Comparison of ENCODE assay signal across 1 cellular context in the genomic region with DNA sequence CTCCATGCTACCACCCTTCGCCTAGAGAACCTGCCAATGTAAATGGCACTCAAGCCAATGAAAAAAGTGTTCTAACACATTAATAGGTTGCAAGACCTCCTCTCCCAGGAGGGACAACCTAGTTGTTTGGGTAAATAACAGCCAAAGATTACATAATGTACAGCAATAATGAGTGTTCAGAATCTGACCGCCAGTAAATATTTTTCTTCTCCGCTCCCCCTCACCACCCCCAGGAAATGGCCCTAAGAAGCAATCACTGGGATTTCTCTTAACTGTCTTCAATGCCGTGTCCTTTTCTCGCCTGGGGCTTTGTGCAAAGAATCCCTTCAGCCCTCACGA.
TF ChIP-seq lines count a peak whose summit lies in the region.

No MANE protein-coding gene starts in this region.

TF ChIP-seq in WTC11, 78 proteins besides CTCF, POLR2A, EP300 and RAD21 (continued from another document):
- no peak for TF ChIP-seq PREB (CRISPR knock-in tag; IDR thresholded peaks at IDR 0.05; ENCODE audit: borderline replicate concordance)
- TF ChIP-seq, protein P1, sequence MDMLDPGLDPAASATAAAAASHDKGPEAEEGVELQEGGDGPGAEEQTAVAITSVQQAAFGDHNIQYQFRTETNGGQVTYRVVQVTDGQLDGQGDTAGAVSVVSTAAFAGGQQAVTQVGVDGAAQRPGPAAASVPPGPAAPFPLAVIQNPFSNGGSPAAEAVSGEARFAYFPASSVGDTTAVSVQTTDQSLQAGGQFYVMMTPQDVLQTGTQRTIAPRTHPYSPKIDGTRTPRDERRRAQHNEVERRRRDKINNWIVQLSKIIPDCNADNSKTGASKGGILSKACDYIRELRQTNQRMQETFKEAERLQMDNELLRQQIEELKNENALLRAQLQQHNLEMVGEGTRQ (CRISPR knock-in tag; IDR thresholded peaks at IDR 0.05) = no peak
- TF ChIP-seq, protein P2, sequence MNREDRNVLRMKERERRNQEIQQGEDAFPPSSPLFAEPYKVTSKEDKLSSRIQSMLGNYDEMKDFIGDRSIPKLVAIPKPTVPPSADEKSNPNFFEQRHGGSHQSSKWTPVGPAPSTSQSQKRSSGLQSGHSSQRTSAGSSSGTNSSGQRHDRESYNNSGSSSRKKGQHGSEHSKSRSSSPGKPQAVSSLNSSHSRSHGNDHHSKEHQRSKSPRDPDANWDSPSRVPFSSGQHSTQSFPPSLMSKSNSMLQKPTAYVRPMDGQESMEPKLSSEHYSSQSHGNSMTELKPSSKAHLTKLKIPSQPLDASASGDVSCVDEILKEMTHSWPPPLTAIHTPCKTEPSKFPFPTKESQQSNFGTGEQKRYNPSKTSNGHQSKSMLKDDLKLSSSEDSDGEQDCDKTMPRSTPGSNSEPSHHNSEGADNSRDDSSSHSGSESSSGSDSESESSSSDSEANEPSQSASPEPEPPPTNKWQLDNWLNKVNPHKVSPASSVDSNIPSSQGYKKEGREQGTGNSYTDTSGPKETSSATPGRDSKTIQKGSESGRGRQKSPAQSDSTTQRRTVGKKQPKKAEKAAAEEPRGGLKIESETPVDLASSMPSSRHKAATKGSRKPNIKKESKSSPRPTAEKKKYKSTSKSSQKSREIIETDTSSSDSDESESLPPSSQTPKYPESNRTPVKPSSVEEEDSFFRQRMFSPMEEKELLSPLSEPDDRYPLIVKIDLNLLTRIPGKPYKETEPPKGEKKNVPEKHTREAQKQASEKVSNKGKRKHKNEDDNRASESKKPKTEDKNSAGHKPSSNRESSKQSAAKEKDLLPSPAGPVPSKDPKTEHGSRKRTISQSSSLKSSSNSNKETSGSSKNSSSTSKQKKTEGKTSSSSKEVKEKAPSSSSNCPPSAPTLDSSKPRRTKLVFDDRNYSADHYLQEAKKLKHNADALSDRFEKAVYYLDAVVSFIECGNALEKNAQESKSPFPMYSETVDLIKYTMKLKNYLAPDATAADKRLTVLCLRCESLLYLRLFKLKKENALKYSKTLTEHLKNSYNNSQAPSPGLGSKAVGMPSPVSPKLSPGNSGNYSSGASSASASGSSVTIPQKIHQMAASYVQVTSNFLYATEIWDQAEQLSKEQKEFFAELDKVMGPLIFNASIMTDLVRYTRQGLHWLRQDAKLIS (CRISPR knock-in tag; IDR thresholded peaks at IDR 0.05; ENCODE audit: borderline replicate concordance) = no peak
- TF ChIP-seq RORB (CRISPR knock-in tag; IDR thresholded peaks at IDR 0.05) = no peak
- TF ChIP-seq ZNF121 (CRISPR knock-in tag; IDR thresholded peaks at IDR 0.05) = no peak
- TF ChIP-seq MYBL2 (CRISPR knock-in tag; IDR thresholded peaks at IDR 0.05) = no peak
- TF ChIP-seq HMGA2 (CRISPR knock-in tag; IDR thresholded peaks at IDR 0.05) = no peak
- TF ChIP-seq CBFB (CRISPR knock-in tag; IDR thresholded peaks at IDR 0.05; ENCODE audit: low read depth) = no peak
- no peak for TF ChIP-seq MAX (CRISPR knock-in tag; IDR thresholded peaks at IDR 0.05)
